35 cellular contexts compared by ENCODE assay signal in genomic region chr6:94463306-94463705, GRCh38.
"Had no signal": no experiment of that assay in that cellular context is flagged by ENCODE, and none has a peak within 500 bp of the region (broad histone marks: within the 10 kb centered on the region; RNA-seq: fewer than 3 reads in every experiment).

No MANE protein-coding gene starts in this region.

- H3K36me3 Mint-ChIP-seq: activated CD4-positive, alpha-beta memory T cell treated with anti-CD3 and anti-CD28 coated beads for 36 hours; activated CD8-positive, alpha-beta memory T cell treated with anti-CD3 and anti-CD28 coated beads, Interleukin-2, amount 10 ng/mL, durations not matched to agents 7 days and 5 days; activated naive CD4-positive, alpha-beta T cell treated with anti-CD3 and anti-CD28 coated beads, Interleukin-2, amount 50 U/mL, for 24 hours; activated naive CD8-positive, alpha-beta T cell treated with anti-CD3 and anti-CD28 coated beads for 36 hours had no signal

- H3K27ac ChIP-seq: adrenal gland, body of pancreas, epithelial cell of prostate, esophagus squamous epithelium, gastroesophageal sphincter, WERI-Rb-1 had no signal

- ATAC-seq: activated CD4-positive, alpha-beta T cell treated with anti-CD3 and anti-CD28 coated beads for 36 hours; activated CD8-positive, alpha-beta memory T cell treated with anti-CD3 and anti-CD28 coated beads, Interleukin-2, amount 10 ng/mL, durations not matched to agents 7 days and 5 days; activated CD8-positive, alpha-beta T cell treated with anti-CD3 and anti-CD28 coated beads, Interleukin-2, amount 10 ng/mL, durations not matched to agents 7 days and 5 days; activated naive CD8-positive, alpha-beta T cell treated with anti-CD3 and anti-CD28 coated beads, Interleukin-2, amount 50 U/mL, for 24 hours; body of pancreas; effector memory CD8-positive, alpha-beta T cell; gastroesophageal sphincter; T-helper 17 cell had no signal

- H3K36me3 ChIP-seq: adrenal gland, esophagus squamous epithelium, gastroesophageal sphincter, WERI-Rb-1 had no signal

- H3K27me3 Mint-ChIP-seq: activated CD4-positive, alpha-beta memory T cell treated with anti-CD3 and anti-CD28 coated beads for 36 hours; activated CD4-positive, alpha-beta T cell treated with anti-CD3 and anti-CD28 coated beads for 36 hours; activated CD4-positive, alpha-beta T cell treated with anti-CD3 and anti-CD28 coated beads, Interleukin-2, amount 10 ng/mL, durations not matched to agents 24 days and 14 days; activated CD8-positive, alpha-beta memory T cell treated with anti-CD3 and anti-CD28 coated beads, Interleukin-2, amount 10 ng/mL, durations not matched to agents 7 days and 5 days; activated naive CD4-positive, alpha-beta T cell treated with anti-CD3 and anti-CD28 coated beads, Interleukin-2, amount 50 U/mL, for 24 hours; activated naive CD8-positive, alpha-beta T cell treated with anti-CD3 and anti-CD28 coated beads for 36 hours; activated naive CD8-positive, alpha-beta T cell treated with anti-CD3 and anti-CD28 coated beads, Interleukin-2, amount 50 U/mL, for 24 hours; effector memory CD8-positive, alpha-beta T cell; T-helper 17 cell had no signal

- H3K4me1 Mint-ChIP-seq: activated CD4-positive, alpha-beta T cell treated with anti-CD3 and anti-CD28 coated beads for 36 hours; activated CD4-positive, alpha-beta T cell treated with anti-CD3 and anti-CD28 coated beads, Interleukin-2, amount 10 ng/mL, durations not matched to agents 24 days and 14 days; activated CD8-positive, alpha-beta memory T cell treated with anti-CD3 and anti-CD28 coated beads, Interleukin-2, amount 10 ng/mL, durations not matched to agents 7 days and 5 days; activated naive CD4-positive, alpha-beta T cell treated with anti-CD3 and anti-CD28 coated beads, Interleukin-2, amount 50 U/mL, for 24 hours; activated naive CD8-positive, alpha-beta T cell treated with anti-CD3 and anti-CD28 coated beads for 36 hours; activated naive CD8-positive, alpha-beta T cell treated with anti-CD3 and anti-CD28 coated beads, Interleukin-2, amount 50 U/mL, for 24 hours; T-helper 17 cell had no signal

- H3K4me1 ChIP-seq: adrenal gland, body of pancreas, esophagus squamous epithelium, gastroesophageal sphincter had no signal

- DNase-seq: activated CD4-positive, alpha-beta memory T cell treated with anti-CD3 and anti-CD28 coated beads for 36 hours; activated CD4-positive, alpha-beta T cell treated with anti-CD3 and anti-CD28 coated beads for 36 hours; activated CD4-positive, alpha-beta T cell treated with anti-CD3 and anti-CD28 coated beads, Interleukin-2, amount 10 ng/mL, durations not matched to agents 24 days and 14 days; activated CD4-positive, CD25-positive, alpha-beta regulatory T cell; activated CD4-positive, CD25-positive, alpha-beta regulatory T cell treated with anti-CD3 and anti-CD28 coated beads, Interleukin-2, amount 50 U/mL, for 72 hours; activated CD8-positive, alpha-beta memory T cell treated with anti-CD3 and anti-CD28 coated beads, Interleukin-2, amount 10 ng/mL, durations not matched to agents 7 days and 5 days; activated CD8-positive, alpha-beta memory T cell treated with anti-CD3 and anti-CD28 coated beads, Interleukin-2, amount 50 U/mL, for 4 hours; activated CD8-positive, alpha-beta T cell treated with anti-CD3 and anti-CD28 coated beads, Interleukin-2, amount 10 ng/mL, durations not matched to agents 7 days and 5 days; activated effector memory CD4-positive, alpha-beta T cell treated with anti-CD3 and anti-CD28 coated beads, Interleukin-2, amount 50 U/mL, for 16 hours; activated naive CD4-positive, alpha-beta T cell treated with anti-CD3 and anti-CD28 coated beads for 36 hours; activated naive CD8-positive, alpha-beta T cell treated with anti-CD3 and anti-CD28 coated beads for 36 hours; activated naive CD8-positive, alpha-beta T cell treated with anti-CD3 and anti-CD28 coated beads, Interleukin-2, amount 50 U/mL, for 24 hours; activated T-cell treated with anti-CD3 and anti-CD28 coated beads, Interleukin-2, amount 50 U/mL, for 1 hour; activated T-cell treated with anti-CD3 and anti-CD28 coated beads, Interleukin-2, amount 50 U/mL, for 48 hours; adrenal gland; amygdala; aorta; caudate nucleus; cortex of kidney; dermis blood vessel endothelial cell; effector CD4-positive, alpha-beta T cell; effector memory CD8-positive, alpha-beta T cell; esophagus squamous epithelium; foreskin melanocyte; T-helper 1 cell; T-helper 17 cell; T1000; WERI-Rb-1 had no signal

- H3K9me3 ChIP-seq: adrenal gland, body of pancreas, esophagus squamous epithelium, gastroesophageal sphincter had no signal

- H3K27me3 ChIP-seq: adrenal gland, body of pancreas, esophagus squamous epithelium, gastroesophageal sphincter had no signal

- H3K4me3 ChIP-seq: adrenal gland, body of pancreas, esophagus squamous epithelium, gastroesophageal sphincter had no signal

- H3K9me3 Mint-ChIP-seq: activated CD4-positive, alpha-beta T cell treated with anti-CD3 and anti-CD28 coated beads, Interleukin-2, amount 10 ng/mL, durations not matched to agents 24 days and 14 days; activated naive CD4-positive, alpha-beta T cell treated with anti-CD3 and anti-CD28 coated beads, Interleukin-2, amount 50 U/mL, for 24 hours; activated T-helper 1 cell treated with anti-CD3 and anti-CD28 coated beads, Interleukin-12 subunit alpha, Interleukin-12 subunit beta, Interleukin-2, Interleukin-4 antibody, amounts not matched to agents 30 ng/mL and 10 ng/mL and 1 ng/mL, durations not matched to agents 14 hours and 24 hours and 36 hours had no signal

- H3K4me3 Mint-ChIP-seq: activated CD4-positive, alpha-beta memory T cell treated with anti-CD3 and anti-CD28 coated beads for 36 hours; activated CD4-positive, alpha-beta T cell treated with anti-CD3 and anti-CD28 coated beads for 36 hours; activated CD4-positive, alpha-beta T cell treated with anti-CD3 and anti-CD28 coated beads, Interleukin-2, amount 10 ng/mL, durations not matched to agents 24 days and 14 days; activated CD8-positive, alpha-beta memory T cell treated with anti-CD3 and anti-CD28 coated beads, Interleukin-2, amount 10 ng/mL, durations not matched to agents 7 days and 5 days; activated CD8-positive, alpha-beta T cell treated with anti-CD3 and anti-CD28 coated beads, Interleukin-2, amount 10 ng/mL, durations not matched to agents 7 days and 5 days; activated naive CD4-positive, alpha-beta T cell treated with anti-CD3 and anti-CD28 coated beads for 36 hours; activated naive CD4-positive, alpha-beta T cell treated with anti-CD3 and anti-CD28 coated beads, Interleukin-2, amount 50 U/mL, for 24 hours; activated naive CD8-positive, alpha-beta T cell treated with anti-CD3 and anti-CD28 coated beads for 36 hours; activated naive CD8-positive, alpha-beta T cell treated with anti-CD3 and anti-CD28 coated beads, Interleukin-2, amount 50 U/mL, for 24 hours; activated T-helper 1 cell treated with anti-CD3 and anti-CD28 coated beads, Interleukin-12 subunit alpha, Interleukin-12 subunit beta, Interleukin-2, Interleukin-4 antibody, amounts not matched to agents 30 ng/mL and 10 ng/mL and 1 ng/mL, durations not matched to agents 14 hours and 24 hours and 36 hours; effector memory CD8-positive, alpha-beta T cell; T-helper 17 cell; T-helper 2 cell treated with Interferon-gamma antibody and Interleukin-4, amounts not matched to agents 5 μg/mL and 100 μg/mL, for 36 hours had no signal

- H3K27ac Mint-ChIP-seq: activated CD4-positive, alpha-beta memory T cell treated with anti-CD3 and anti-CD28 coated beads for 36 hours; activated CD4-positive, alpha-beta T cell treated with anti-CD3 and anti-CD28 coated beads for 36 hours; activated CD4-positive, alpha-beta T cell treated with anti-CD3 and anti-CD28 coated beads, Interleukin-2, amount 10 ng/mL, durations not matched to agents 24 days and 14 days; activated CD8-positive, alpha-beta memory T cell treated with anti-CD3 and anti-CD28 coated beads, Interleukin-2, amount 10 ng/mL, durations not matched to agents 7 days and 5 days; activated CD8-positive, alpha-beta T cell treated with anti-CD3 and anti-CD28 coated beads, Interleukin-2, amount 10 ng/mL, durations not matched to agents 7 days and 5 days; activated naive CD4-positive, alpha-beta T cell treated with anti-CD3 and anti-CD28 coated beads for 36 hours; activated naive CD4-positive, alpha-beta T cell treated with anti-CD3 and anti-CD28 coated beads, Interleukin-2, amount 50 U/mL, for 24 hours; activated naive CD8-positive, alpha-beta T cell treated with anti-CD3 and anti-CD28 coated beads for 36 hours; activated naive CD8-positive, alpha-beta T cell treated with anti-CD3 and anti-CD28 coated beads, Interleukin-2, amount 50 U/mL, for 24 hours; activated T-helper 1 cell treated with anti-CD3 and anti-CD28 coated beads, Interleukin-12 subunit alpha, Interleukin-12 subunit beta, Interleukin-2, Interleukin-4 antibody, amounts not matched to agents 30 ng/mL and 10 ng/mL and 1 ng/mL, durations not matched to agents 14 hours and 24 hours and 36 hours; activated T-helper 2 cell treated with anti-CD3 and anti-CD28 coated beads, Interferon-gamma antibody, Interleukin-2, Interleukin-4, amounts not matched to agents 10 μg/mL and 5 μg/mL and 100 μg/mL, durations not matched to agents 14 hours and 24 hours and 36 hours; effector memory CD8-positive, alpha-beta T cell; T-helper 17 cell; T-helper 2 cell treated with Interferon-gamma antibody and Interleukin-4, amounts not matched to agents 5 μg/mL and 100 μg/mL, for 36 hours had no signal
